8 cellular contexts compared by ENCODE assay signal in the genomic region with DNA sequence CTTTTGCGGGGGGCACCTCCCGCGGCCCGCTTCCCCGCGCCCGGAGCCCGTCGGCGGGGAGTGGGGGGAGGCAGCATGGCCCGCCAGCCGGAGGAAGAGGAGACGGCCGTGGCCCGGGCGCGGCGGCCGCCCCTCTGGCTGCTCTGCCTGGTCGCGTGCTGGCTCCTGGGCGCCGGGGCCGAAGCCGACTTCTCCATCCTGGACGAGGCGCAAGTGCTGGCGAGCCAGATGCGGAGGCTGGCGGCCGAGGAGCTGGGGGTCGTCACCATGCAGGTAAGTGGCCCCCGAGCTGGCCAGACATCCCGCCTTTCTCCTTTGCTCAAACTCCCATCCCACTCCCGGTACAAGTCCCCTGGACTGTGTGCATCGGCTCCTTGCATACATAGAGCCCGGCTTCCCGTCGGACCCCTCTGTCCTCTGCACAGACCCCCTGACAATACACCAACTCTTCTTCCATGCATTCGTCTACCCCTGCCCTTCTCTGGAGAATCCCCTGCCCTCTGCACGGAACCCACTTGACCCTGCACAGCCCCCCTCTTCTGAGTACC. TPM values are rescaled to one million over a fixed set of nuclear protein-coding genes. Genes with fewer than 3 reads are reported as not detected.
DNase-seq lines count a peak whose midpoint lies in the region; ATAC-seq, FAIRE-seq and TF ChIP-seq lines count a peak whose summit lies in the region.

No MANE protein-coding gene starts in this region.

- DNase-seq in ELR (ENCODE audit: low read depth) (peak; percentile 50), MM.1S (no peak), kidney (peak; percentile 76), RPMI8226 (no peak), AML-193 (lab: John Stamatoyannopoulos, UW) (no peak)
- no peak for DNase-seq in stimulated activated effector memory CD8-positive, alpha-beta T cell treated with anti-CD3 and anti-CD28 coated beads, Interleukin-12 subunit alpha, Interleukin-12 subunit beta, amount 100 ng/mL, for 72 hours (ENCODE audit: low spot score in 2 of 2)

- peak; percentile 9 for ATAC-seq in GM21576 (IDR thresholded peaks at IDR 0.05; ENCODE audit: unreplicated experiment)
- peak; percentile 35 for ATAC-seq in stimulated activated effector memory CD8-positive, alpha-beta T cell treated with anti-CD3 and anti-CD28 coated beads, Interleukin-12 subunit alpha, Interleukin-12 subunit beta, amount 100 ng/mL, for 72 hours

- H2AFZ ChIP-seq in MM.1S (ENCODE audit: low read length), result peak overlapping the region; percentile 86

- H3K9me2 ChIP-seq in MM.1S (replicated peaks; ENCODE audit: insufficient read depth, low read length), result no peaks in the 10 kb centered on the region

- H3K4me2 ChIP-seq in MM.1S (ENCODE audit: low read depth, low read length), result peak overlapping the region; percentile 83

- TF ChIP-seq CTCF in MM.1S (IDR thresholded peaks at IDR 0.05; ENCODE audit: low read length) (no peak), brain (conservative IDR thresholded peaks at IDR 0.05) (no peak), kidney (IDR thresholded peaks at IDR 0.05; ENCODE audit: borderline replicate concordance, extremely low read depth, insufficient read depth) (no peak)

- H4K20me1 ChIP-seq in MM.1S (ENCODE audit: insufficient read depth, low read length), result no peaks in the 10 kb centered on the region

- H3K9ac ChIP-seq in MM.1S (ENCODE audit: low read length) (peak overlapping the region; percentile 39; the same call in 1 of the 2 replicates), kidney (ENCODE audit: low read length in 2 of 2) (peak overlapping the region; percentile 34 to 63)

- FAIRE-seq in kidney (lab: Jason Lieb, UNC), result no peak

- no peak overlapping the region for H3K27ac ChIP-seq in MM.1S (ENCODE audit: low read length)
- peak overlapping the region; percentile 13 to 78 for H3K27ac ChIP-seq in kidney (ENCODE audit: low read depth in 2 of 2, low read length in 2 of 2)

- peaks cover 47% of the 10 kb centered on the region for H3K4me1 Mint-ChIP-seq in brain
- peaks cover 11% of the 10 kb centered on the region for H3K4me1 Mint-ChIP-seq in stimulated activated effector memory CD8-positive, alpha-beta T cell treated with anti-CD3 and anti-CD28 coated beads, Interleukin-12 subunit alpha, Interleukin-12 subunit beta, amount 100 ng/mL, for 72 hours

- peak overlapping the region; percentile 63 for H3K4me3 ChIP-seq in MM.1S (ENCODE audit: low read length)
- peak overlapping the region; percentile 74 to 86 for H3K4me3 ChIP-seq in kidney (ENCODE audit: low read length in 2 of 2)

- peaks cover 19% of the 10 kb centered on the region for H3K27me3 Mint-ChIP-seq in brain

- H3K4me3 Mint-ChIP-seq in brain, result peak overlapping the region; percentile 92 to 97 (median 96)
- peak overlapping the region; percentile 67 for H3K4me3 Mint-ChIP-seq in stimulated activated effector memory CD8-positive, alpha-beta T cell treated with anti-CD3 and anti-CD28 coated beads, Interleukin-12 subunit alpha, Interleukin-12 subunit beta, amount 100 ng/mL, for 72 hours

- no peaks in the 10 kb centered on the region for H3K36me3 ChIP-seq in MM.1S (replicated peaks; ENCODE audit: insufficient read depth, low read length)
- no peaks in the 10 kb centered on the region for H3K36me3 ChIP-seq in kidney (ENCODE audit: control insufficient read depth in 1 of 2, insufficient read depth in 2 of 2, low read length in 2 of 2)

- no peaks in the 10 kb centered on the region for H3K79me2 ChIP-seq in MM.1S (ENCODE audit: low read length)

- H3K27ac Mint-ChIP-seq in brain, result peak overlapping the region; percentile 89 to 98 (median 97)
- H3K27ac Mint-ChIP-seq in stimulated activated effector memory CD8-positive, alpha-beta T cell treated with anti-CD3 and anti-CD28 coated beads, Interleukin-12 subunit alpha, Interleukin-12 subunit beta, amount 100 ng/mL, for 72 hours, result no peak overlapping the region

- H3K4me1 ChIP-seq in MM.1S (ENCODE audit: low read length), result no peaks in the 10 kb centered on the region
- H3K4me1 ChIP-seq in kidney (ENCODE audit: control insufficient read depth in 1 of 2, insufficient read depth in 1 of 2, low read depth in 1 of 2, low read length in 2 of 2), result peaks cover 4 to 9% of the 10 kb centered on the region in 2 donors

- intact Hi-C loops in kidney (cut with DNase I), result no loop called here

- no peaks in the 10 kb centered on the region for H3F3A ChIP-seq in MM.1S (ENCODE audit: insufficient read depth, low read length)

- no peaks in the 10 kb centered on the region; the same call in 1 of the 2 replicates for H3K27me3 ChIP-seq in MM.1S (replicated peaks; ENCODE audit: insufficient read depth, low read length)

- no peaks in the 10 kb centered on the region for H3K36me3 Mint-ChIP-seq in brain
- H3K36me3 Mint-ChIP-seq in stimulated activated effector memory CD8-positive, alpha-beta T cell treated with anti-CD3 and anti-CD28 coated beads, Interleukin-12 subunit alpha, Interleukin-12 subunit beta, amount 100 ng/mL, for 72 hours, result no peaks in the 10 kb centered on the region

- H3K9me3 Mint-ChIP-seq in brain, result peaks cover 0 to 4% (median 0%) of the 10 kb centered on the region in 5 experiments
- no peaks in the 10 kb centered on the region for H3K9me3 Mint-ChIP-seq in stimulated activated effector memory CD8-positive, alpha-beta T cell treated with anti-CD3 and anti-CD28 coated beads, Interleukin-12 subunit alpha, Interleukin-12 subunit beta, amount 100 ng/mL, for 72 hours

- H3K9me3 ChIP-seq in MM.1S (replicated peaks; ENCODE audit: insufficient read depth, low read length) (no peaks in the 10 kb centered on the region), kidney (ENCODE audit: control insufficient read depth in 1 of 2, low read length in 2 of 2) (no peaks in the 10 kb centered on the region)

RNA-seq across cellular contexts. Expression of a gene that starts 0.8 kb away (rescaled TPM):
- polyA plus RNA-seq in brain (ENCODE audit: insufficient read depth, low read depth, low replicate concordance) (6.4 TPM), kidney (ENCODE audit: insufficient read depth, low read depth, low replicate concordance) (3.9 TPM)
- 8.2 TPM for total RNA-seq in kidney

Comparison
In these comparisons a context has a peak if more than half of its experiments do, and no peak if none do; other contexts are left out.
1. DNase-seq: peak in ELR (single experiment) and kidney (single experiment); none in MM.1S (single experiment), stimulated activated effector memory CD8-positive, alpha-beta T cell treated with anti-CD3 and anti-CD28 coated beads, Interleukin-12 subunit alpha, Interleukin-12 subunit beta, amount 100 ng/mL, for 72 hours (0 of 2), RPMI8226 (single experiment) and AML-193 (0 of 2).